Comparison of ENCODE assay signal across 1 cellular context in the genomic region with DNA sequence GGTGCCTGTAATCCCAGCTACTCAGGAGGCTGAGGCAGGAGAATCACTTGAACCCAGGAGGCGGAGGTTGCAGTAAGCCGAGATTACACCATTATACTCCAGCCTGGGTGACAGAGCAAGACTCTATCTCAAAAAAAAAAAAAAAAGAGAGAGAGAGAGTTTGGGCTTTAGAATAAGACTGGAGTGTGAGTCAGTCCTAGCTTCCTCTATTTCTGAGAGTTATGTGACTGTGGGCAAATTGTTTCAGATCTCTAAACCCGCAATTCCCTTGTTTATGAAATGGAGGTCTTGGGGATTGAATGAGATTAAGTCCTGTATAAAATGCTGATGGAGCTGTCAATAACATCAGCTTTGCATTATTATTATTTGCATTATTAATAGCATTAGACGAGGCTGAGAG. TPM values are rescaled to one million over a fixed set of nuclear protein-coding genes. Genes with fewer than 3 reads are reported as not detected.
"Had no signal": no experiment of that assay in that cellular context is flagged by ENCODE, and none has a peak within 500 bp of the region (broad histone marks: within the 10 kb centered on the region; RNA-seq: fewer than 3 reads in every experiment).

No MANE protein-coding gene starts in this region.

RNA-seq across cellular contexts. Expression of gene INSYN2B, which starts 27.1 kb away (rescaled TPM):
- total RNA-seq: endodermal cell had no signal
